ENCODE assay signal across 16 cellular contexts in genomic region chr5:158559643-158560042, GRCh38.
DNase-seq lines count a peak whose midpoint lies in the region; ATAC-seq, FAIRE-seq and TF ChIP-seq lines count a peak whose summit lies in the region.
"Had no signal": no experiment of that assay in that cellular context is flagged by ENCODE, and none has a peak within 500 bp of the region (broad histone marks: within the 10 kb centered on the region; RNA-seq: fewer than 3 reads in every experiment).

No MANE protein-coding gene starts in this region.

- no peak overlapping the region for H3K27ac ChIP-seq in esophagus squamous epithelium
- H3K27ac ChIP-seq in smooth muscle cell (ENCODE audit: low read depth): no peak overlapping the region
- H3K27ac ChIP-seq: hepatocyte, left lung, thyroid gland had no signal

- peaks cover 24% of the 10 kb centered on the region for H3K4me1 ChIP-seq in Loucy (ENCODE audit: insufficient read depth, low read length, poor library complexity, severe bottlenecking)
- H3K4me1 ChIP-seq in esophagus squamous epithelium: no peaks in the 10 kb centered on the region
- H3K4me1 ChIP-seq in smooth muscle cell (ENCODE audit: low read depth): no peaks in the 10 kb centered on the region
- H3K4me1 ChIP-seq: left lung, thyroid gland had no signal

- H3K4me2 ChIP-seq in Loucy (ENCODE audit: low read depth, low read length, poor library complexity, severe bottlenecking): peak overlapping the region; percentile 27
- no peak overlapping the region for H3K4me2 ChIP-seq in smooth muscle cell
- H3K4me2 ChIP-seq: hepatocyte had no signal

- FAIRE-seq in GM12891 (lab: Jason Lieb, UNC): no peak

- H3K4me3 ChIP-seq in Loucy (ENCODE audit: low read length, poor library complexity, severe bottlenecking): no peak overlapping the region
- no peak overlapping the region for H3K4me3 ChIP-seq in esophagus squamous epithelium
- H3K4me3 ChIP-seq in smooth muscle cell: no peak overlapping the region
- H3K4me3 ChIP-seq: hepatocyte, left lung, thyroid gland had no signal

- H3K79me2 ChIP-seq in Loucy (ENCODE audit: insufficient read depth, low read length) (no peaks in the 10 kb centered on the region), smooth muscle cell (ENCODE audit: low read depth) (no peaks in the 10 kb centered on the region)
- H3K79me2 ChIP-seq: hepatocyte had no signal

- DNase-seq in GM12891 (ENCODE audit: insufficient read length, low spot score) (no peak), DMS153 treated with DMSO at 0.1 percent for 48 hours (lab: John Stamatoyannopoulos, UW; ENCODE audit: unreplicated experiment) (no peak), esophagus squamous epithelium (lab: John Stamatoyannopoulos, UW) (no peak), smooth muscle cell (lab: John Stamatoyannopoulos, UW; ENCODE audit: unreplicated experiment) (no peak)
- DNase-seq in activated CD4-positive, CD25-positive, alpha-beta regulatory T cell treated with anti-CD3 and anti-CD28 coated beads, Interleukin-2, amount 50 U/mL, for 72 hours: no peak
- DNase-seq: activated effector memory CD4-positive, alpha-beta T cell treated with Interleukin-2 at 50 U/mL for 16 hours; GDM1; left lung; naive thymus-derived CD8-positive, alpha-beta T cell; NCI-H2029 treated with DMSO at 0.1 percent for 48 hours; NCI-H82; thyroid gland had no signal

- intact Hi-C loops in esophagus squamous epithelium (cut with DNase I): no loop called here

- H2AFZ ChIP-seq in Loucy (ENCODE audit: low read length) (no peak overlapping the region; the same call in 1 of the 2 replicates), smooth muscle cell (ENCODE audit: low read depth) (no peak overlapping the region)
- H2AFZ ChIP-seq: hepatocyte had no signal

- no peaks in the 10 kb centered on the region for H3K9me3 ChIP-seq in Loucy (ENCODE audit: insufficient read depth, low read depth, low read length)
- H3K9me3 ChIP-seq in esophagus squamous epithelium: no peaks in the 10 kb centered on the region
- no peaks in the 10 kb centered on the region for H3K9me3 ChIP-seq in smooth muscle cell (replicated peaks; ENCODE audit: low read depth)
- H3K9me3 ChIP-seq: left lung, thyroid gland had no signal

- H3K27me3 ChIP-seq in Loucy (ENCODE audit: insufficient read depth, low read length, poor library complexity, severe bottlenecking): no peaks in the 10 kb centered on the region
- H3K27me3 ChIP-seq in esophagus squamous epithelium: no peaks in the 10 kb centered on the region
- H3K27me3 ChIP-seq in smooth muscle cell (ENCODE audit: low read depth): no peaks in the 10 kb centered on the region
- H3K27me3 ChIP-seq: hepatocyte, left lung, thyroid gland had no signal

- ATAC-seq in GM19467 (IDR thresholded peaks at IDR 0.05; ENCODE audit: unreplicated experiment): peak; percentile 39
- ATAC-seq in HG02943 (IDR thresholded peaks at IDR 0.05; ENCODE audit: low read depth, unreplicated experiment): peak; percentile 46
- ATAC-seq: left lung; naive thymus-derived CD8-positive, alpha-beta T cell had no signal

- H3K9me2 ChIP-seq in Loucy (replicated peaks; ENCODE audit: low read depth, low read length): no peaks in the 10 kb centered on the region

- no peak overlapping the region for H3K9ac ChIP-seq in Loucy (ENCODE audit: low read depth, low read length, poor library complexity, severe bottlenecking)
- H3K9ac ChIP-seq in smooth muscle cell (ENCODE audit: low read depth): no peak overlapping the region

- H3F3A ChIP-seq in Loucy (ENCODE audit: low read depth): no peaks in the 10 kb centered on the region
- no peaks in the 10 kb centered on the region for H3F3A ChIP-seq in smooth muscle cell (ENCODE audit: low read depth)

- TF ChIP-seq CTCF in Loucy (conservative IDR thresholded peaks at IDR 0.05; ENCODE audit: low read length) (no peak), esophagus squamous epithelium (IDR thresholded peaks at IDR 0.05) (no peak), smooth muscle cell (IDR thresholded peaks at IDR 0.05; ENCODE audit: borderline replicate concordance, insufficient read depth, poor library complexity, severe bottlenecking) (no peak)

- no peak for TF ChIP-seq POLR2A in GM12891 (IDR thresholded peaks at IDR 0.05; ENCODE audit: low read depth, low read length)
- no peak for TF ChIP-seq POLR2A in esophagus squamous epithelium (IDR thresholded peaks at IDR 0.05)

- H4K20me1 ChIP-seq in Loucy (ENCODE audit: insufficient read depth, low read length, poor library complexity, severe bottlenecking) (no peaks in the 10 kb centered on the region), smooth muscle cell (ENCODE audit: low read depth) (no peaks in the 10 kb centered on the region)

- 85 to 96% methylated on average over 7 of the region's 7 CpGs for WGBS in esophagus squamous epithelium, 2 donors
- 96% methylated on average over 7 of the region's 7 CpGs for WGBS in smooth muscle cell (ENCODE audit: low lambda C conversion rate)

- no peaks in the 10 kb centered on the region for H3K36me3 ChIP-seq in Loucy (ENCODE audit: insufficient read depth, low read length)
- no peaks in the 10 kb centered on the region for H3K36me3 ChIP-seq in esophagus squamous epithelium
- H3K36me3 ChIP-seq in smooth muscle cell (ENCODE audit: low read depth): no peaks in the 10 kb centered on the region
- H3K36me3 ChIP-seq: left lung, thyroid gland had no signal

TF ChIP-seq in GM12891, 5 proteins besides CTCF, POLR2A, EP300 and RAD21:
- no peak for TF ChIP-seq POLR2AphosphoS5 (IDR thresholded peaks at IDR 0.05; ENCODE audit: low read depth, low read length)
- no peak for TF ChIP-seq TAF1 (IDR thresholded peaks at IDR 0.05; ENCODE audit: low read depth, low read length)
- peak; percentile 73 for TF ChIP-seq PAX5 (IDR thresholded peaks at IDR 0.05; ENCODE audit: insufficient read depth, low read length, severe bottlenecking)
- TF ChIP-seq SPI1 (IDR thresholded peaks at IDR 0.05; ENCODE audit: low read depth, low read length): peak; percentile 60
- TF ChIP-seq POU2F2 (IDR thresholded peaks at IDR 0.05; ENCODE audit: low read depth, low read length): no peak
